1 cellular context compared by ENCODE assay signal in genomic region chr1:197199923-197200467, GRCh38.
TF ChIP-seq lines count a peak whose summit lies in the region.

No MANE protein-coding gene starts in this region.

TF ChIP-seq in H1, 55 proteins besides CTCF, POLR2A, EP300 and RAD21 (continued from another document):
- TF ChIP-seq CHD7 (IDR thresholded peaks at IDR 0.05; ENCODE audit: insufficient replicate concordance, low read length) = no peak
- no peak for TF ChIP-seq RFX5 (IDR thresholded peaks at IDR 0.05; ENCODE audit: borderline replicate concordance, low read depth, low read length)
- TF ChIP-seq PHF8 (conservative IDR thresholded peaks at IDR 0.05; ENCODE audit: low read depth, low read length) = no peak
- no peak for TF ChIP-seq ATF3 (IDR thresholded peaks at IDR 0.05; ENCODE audit: insufficient read depth, low read depth, low read length)
- no peak for TF ChIP-seq KDM4A (IDR thresholded peaks at IDR 0.05; ENCODE audit: low read depth, low read length, severe bottlenecking)
- no peak for TF ChIP-seq GABPA (IDR thresholded peaks at IDR 0.05; ENCODE audit: borderline replicate concordance, insufficient read depth, low read length)
- TF ChIP-seq, protein P1, sequence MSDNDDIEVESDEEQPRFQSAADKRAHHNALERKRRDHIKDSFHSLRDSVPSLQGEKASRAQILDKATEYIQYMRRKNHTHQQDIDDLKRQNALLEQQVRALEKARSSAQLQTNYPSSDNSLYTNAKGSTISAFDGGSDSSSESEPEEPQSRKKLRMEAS (IDR thresholded peaks at IDR 0.05) = no peak
- TF ChIP-seq MAFK (IDR thresholded peaks at IDR 0.05; ENCODE audit: low read depth, low read length) = no peak
- TF ChIP-seq TAF1 (IDR thresholded peaks at IDR 0.05; ENCODE audit: low read depth, low read length) = no peak
